ENCODE assay signal across 9 cellular contexts in genomic region chr1:225878282-225878681, GRCh38. TPM values are rescaled to one million over a fixed set of nuclear protein-coding genes. Genes with fewer than 3 reads are reported as not detected.
DNase-seq lines count a peak whose midpoint lies in the region; ATAC-seq and TF ChIP-seq lines count a peak whose summit lies in the region.
"Had no signal": no experiment of that assay in that cellular context is flagged by ENCODE, and none has a peak within 500 bp of the region (broad histone marks: within the 10 kb centered on the region; RNA-seq: fewer than 3 reads in every experiment).

No MANE protein-coding gene starts in this region.

- H3K4me3 ChIP-seq in CD4-positive, alpha-beta memory T cell (ENCODE audit: low read length in 2 of 2), result no peak overlapping the region
- H3K4me3 ChIP-seq in Loucy (ENCODE audit: low read length, poor library complexity, severe bottlenecking) (peak overlapping the region; percentile 96), esophagus squamous epithelium (no peak overlapping the region), sigmoid colon (no peak overlapping the region)
- H3K4me3 ChIP-seq: cardiac muscle cell had no signal

- TF ChIP-seq EP300 in sigmoid colon (IDR thresholded peaks at IDR 0.05), result no peak

- no peaks in the 10 kb centered on the region for H3K27me3 Mint-ChIP-seq in CD4-positive, alpha-beta memory T cell

- H3K9me3 Mint-ChIP-seq in CD4-positive, alpha-beta memory T cell, result no peaks in the 10 kb centered on the region

- peak overlapping the region in 7 of 8 donors; percentile 95 to 99 (median 98) for H3K4me3 Mint-ChIP-seq in CD4-positive, alpha-beta memory T cell

- TF ChIP-seq POLR2A in esophagus squamous epithelium (IDR thresholded peaks at IDR 0.05) (no peak), sigmoid colon (IDR thresholded peaks at IDR 0.05) (no peak)

- H3F3A ChIP-seq in Loucy (ENCODE audit: low read depth), result no peaks in the 10 kb centered on the region; the same call in 1 of the 2 replicates

- no peaks in the 10 kb centered on the region for H3K9me2 ChIP-seq in Loucy (replicated peaks; ENCODE audit: low read depth, low read length)

- DNase-seq in CD4-positive, alpha-beta memory T cell, result no peak
- DNase-seq in esophagus squamous epithelium (lab: John Stamatoyannopoulos, UW), result no peak
- DNase-seq in sigmoid colon, result no peak
- no peak for DNase-seq in stimulated activated CD4-positive, alpha-beta T cell treated with anti-CD3 and anti-CD28 coated beads, Interleukin-4, amount 100 ng/mL, for 24 hours
- no peak for DNase-seq in AG08395 (ENCODE audit: low spot score)
- no peak for DNase-seq in cerebellum (ENCODE audit: low spot score)

- 78 to 86% methylated on average over 1 to 4 of the region's 4 CpGs for WGBS in esophagus squamous epithelium, 2 donors
- 26 to 65% methylated on average over 4 of the region's 4 CpGs for WGBS in sigmoid colon, 2 donors

- peak overlapping the region; percentile 92 for H3K4me2 ChIP-seq in Loucy (ENCODE audit: low read depth, low read length, poor library complexity, severe bottlenecking)

- peaks cover 14% of the 10 kb centered on the region for H4K20me1 ChIP-seq in Loucy (ENCODE audit: insufficient read depth, low read length, poor library complexity, severe bottlenecking)

- no peaks in the 10 kb centered on the region for H3K9me3 ChIP-seq in CD4-positive, alpha-beta memory T cell (ENCODE audit: control insufficient read depth in 1 of 2, low read length in 2 of 2)
- H3K9me3 ChIP-seq in Loucy (ENCODE audit: insufficient read depth, low read depth, low read length) (no peaks in the 10 kb centered on the region), esophagus squamous epithelium (no peaks in the 10 kb centered on the region), sigmoid colon (no peaks in the 10 kb centered on the region)

- H3K4me1 Mint-ChIP-seq in CD4-positive, alpha-beta memory T cell, result peaks cover 50 to 84% (median 65%) of the 10 kb centered on the region in 4 donors

- TF ChIP-seq CTCF in Loucy (conservative IDR thresholded peaks at IDR 0.05; ENCODE audit: low read length) (no peak), esophagus squamous epithelium (IDR thresholded peaks at IDR 0.05) (no peak), sigmoid colon (IDR thresholded peaks at IDR 0.05) (no peak)

- H3K4me1 ChIP-seq in CD4-positive, alpha-beta memory T cell (ENCODE audit: insufficient read depth, low read length), result peaks cover 66% of the 10 kb centered on the region
- H3K4me1 ChIP-seq in Loucy (ENCODE audit: insufficient read depth, low read length, poor library complexity, severe bottlenecking), result peaks cover 43% of the 10 kb centered on the region
- H3K4me1 ChIP-seq in esophagus squamous epithelium, result peaks cover 39 to 94% (median 48%) of the 10 kb centered on the region in 3 donors
- peaks cover 0 to 51% (median 49%) of the 10 kb centered on the region in 4 donors for H3K4me1 ChIP-seq in sigmoid colon

- no peaks in the 10 kb centered on the region for H3K27me3 ChIP-seq in CD4-positive, alpha-beta memory T cell (ENCODE audit: insufficient read depth, low read length)
- H3K27me3 ChIP-seq in Loucy (ENCODE audit: insufficient read depth, low read length, poor library complexity, severe bottlenecking) (no peaks in the 10 kb centered on the region), esophagus squamous epithelium (no peaks in the 10 kb centered on the region), sigmoid colon (no peaks in the 10 kb centered on the region)
- H3K27me3 ChIP-seq: cardiac muscle cell had no signal

- peaks cover 53% of the 10 kb centered on the region for H3K79me2 ChIP-seq in Loucy (ENCODE audit: insufficient read depth, low read length)

- H3K27ac Mint-ChIP-seq in CD4-positive, alpha-beta memory T cell, result peak overlapping the region in 6 of 7 donors; percentile 66 to 97 (median 94)

- peak overlapping the region; percentile 16 for H3K9ac ChIP-seq in Loucy (ENCODE audit: low read depth, low read length, poor library complexity, severe bottlenecking)

- CTCF ChIA-PET in CD4-positive, alpha-beta memory T cell (lab: Charles Lee; ENCODE audit: partially characterized antibody), result interaction anchor here (0.7 to 13.2 kb wide), 2 partner anchors 12 to 25 kb away, joined by 3 to 294 read pairs; no protein-coding TSS in a partner anchor

- peak overlapping the region; percentile 84 for H3K27ac ChIP-seq in CD4-positive, alpha-beta memory T cell (ENCODE audit: low read depth, low read length)
- H3K27ac ChIP-seq in esophagus squamous epithelium, result peak overlapping the region in 3 of 4 donors; percentile 57 to 93 (median 71)
- H3K27ac ChIP-seq in sigmoid colon, result peak overlapping the region; percentile 23 to 90 (median 58)
- H3K27ac ChIP-seq: cardiac muscle cell had no signal

- peaks cover 52% of the 10 kb centered on the region for H3K36me3 ChIP-seq in CD4-positive, alpha-beta memory T cell (ENCODE audit: insufficient read depth, low read length)
- peaks cover 4% of the 10 kb centered on the region; the same call in 1 of the 2 replicates for H3K36me3 ChIP-seq in Loucy (ENCODE audit: insufficient read depth, low read length)
- peaks cover 0 to 50% (median 5%) of the 10 kb centered on the region in 3 donors for H3K36me3 ChIP-seq in esophagus squamous epithelium
- peaks cover 0 to 38% (median 12%) of the 10 kb centered on the region in 4 donors for H3K36me3 ChIP-seq in sigmoid colon
- H3K36me3 ChIP-seq: cardiac muscle cell had no signal

- peaks cover 29 to 75% of the 10 kb centered on the region in 2 donors for H3K36me3 Mint-ChIP-seq in CD4-positive, alpha-beta memory T cell

- intact Hi-C loops in CD4-positive, alpha-beta memory T cell (cut with micrococcal nuclease), result no loop called here
- intact Hi-C loops in esophagus squamous epithelium (cut with DNase I) (no loop called here), sigmoid colon (cut with DNase I) (no loop called here)

- POLR2A ChIA-PET in CD4-positive, alpha-beta memory T cell (lab: Charles Lee; ENCODE audit: partially characterized antibody), result interaction anchor here (2.3 to 17.9 kb wide), 3 partner anchors 12 to 100 kb away, joined by 14 to 730 read pairs (median 16); partner anchors contain the start of gene SRP9

- no peak overlapping the region for H2AFZ ChIP-seq in Loucy (ENCODE audit: low read length)

- ATAC-seq in HG02981 (IDR thresholded peaks at IDR 0.05; ENCODE audit: unreplicated experiment), result no peak

RNA-seq across cellular contexts. Expression of gene TMEM63A, which starts 3.9 kb away (rescaled TPM):
- total RNA-seq in CD4-positive, alpha-beta memory T cell, result 100 to 1,000 TPM; 476 to 507 TPM
- polyA plus RNA-seq in CD4-positive, alpha-beta memory T cell, result 10 to 100 TPM; 46.2 to 79.5 TPM
- total RNA-seq in esophagus squamous epithelium, result 10 to 100 TPM in 3 of 4 donors, 1 to 10 TPM in 1; 9.8 to 27.1 (median 18.3) TPM
- 10 to 100 TPM; 25.3 to 94.4 (median 36.9) TPM for total RNA-seq in sigmoid colon
- polyA plus RNA-seq in sigmoid colon, result 100 to 1,000 TPM in 1 of 3 donors, 1 to 10 TPM in 2; 3.0 to 103 (median 5.5) TPM
- total RNA-seq in cerebellum, result 15.1 TPM

RNA-seq across cellular contexts. Expression of gene LEFTY1, which starts 10.7 kb away (rescaled TPM):
- total RNA-seq in CD4-positive, alpha-beta memory T cell, result under 1 TPM; 0.55 to 0.75 TPM
- not detected for polyA plus RNA-seq in CD4-positive, alpha-beta memory T cell
- not detected for total RNA-seq in esophagus squamous epithelium
- not detected for total RNA-seq in sigmoid colon
- polyA plus RNA-seq in sigmoid colon, result 100 to 1,000 TPM in 1 of 3 donors, 10 to 100 TPM in 2; 14.4 to 120 (median 46.2) TPM
- not detected for total RNA-seq in cerebellum
- polyA plus RNA-seq: cardiac muscle cell had no signal

RNA-seq across cellular contexts. Expression of gene PYCR2, which starts 45.8 kb away (rescaled TPM):
- total RNA-seq in CD4-positive, alpha-beta memory T cell, result 100 to 1,000 TPM; 102 to 116 TPM
- 10 to 100 TPM; 73.6 to 86.6 TPM for polyA plus RNA-seq in CD4-positive, alpha-beta memory T cell
- total RNA-seq in esophagus squamous epithelium (10 to 100 TPM; 23.0 to 35.1 (median 28.0) TPM), sigmoid colon (10 to 100 TPM; 31.0 to 40.5 (median 34.0) TPM), cerebellum (15.6 TPM)
- polyA plus RNA-seq in sigmoid colon, result 10 to 100 TPM; 33.8 to 74.4 (median 36.0) TPM

Comparison
In these comparisons a context has a peak if more than half of its experiments do, and no peak if none do; other contexts are left out.
1. RNA of gene TMEM63A, which starts 3.9 kb away (total RNA-seq): 476 to 507 TPM in CD4-positive, alpha-beta memory T cell; 25.3 to 94.4 TPM in sigmoid colon, 9.8 to 27.1 TPM in esophagus squamous epithelium and 15.1 TPM in cerebellum (single experiment); every median in the first group is over 4 times any median in the second.
2. Peak in every context shown above with its lines, with median percentiles within 50 percentile points of each other: H3K27ac ChIP-seq.